In the genomic region with DNA sequence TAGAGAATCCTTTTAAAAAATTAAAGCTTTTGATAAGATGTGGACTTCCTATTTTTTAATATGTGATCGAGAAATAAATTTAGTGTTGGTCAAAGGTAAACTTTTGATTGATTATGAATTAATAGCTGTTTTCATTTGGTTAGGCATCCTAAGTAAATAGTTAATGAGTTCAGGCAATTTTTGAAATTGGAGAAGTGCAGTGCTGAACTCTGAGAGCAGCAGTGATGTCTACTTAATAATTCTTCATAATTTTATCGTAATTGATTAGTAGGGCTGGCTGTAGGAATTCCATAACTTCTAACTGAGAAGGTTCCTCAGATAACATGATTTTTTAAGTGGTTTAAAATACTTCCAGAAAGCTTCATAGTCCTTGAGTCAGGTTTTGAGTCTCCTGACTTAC, we compare ENCODE assay signal across 9 cellular contexts. TPM values are rescaled to one million over a fixed set of nuclear protein-coding genes. Genes with fewer than 3 reads are reported as not detected.
DNase-seq lines count a peak whose midpoint lies in the region; ATAC-seq and TF ChIP-seq lines count a peak whose summit lies in the region.
"Had no signal": no experiment of that assay in that cellular context is flagged by ENCODE, and none has a peak within 500 bp of the region (broad histone marks: within the 10 kb centered on the region; RNA-seq: fewer than 3 reads in every experiment).

No MANE protein-coding gene starts in this region.

- peaks cover 19 to 26% (median 20%) of the 10 kb centered on the region in 3 donors for H3K4me1 Mint-ChIP-seq in IgD-negative memory B cell
- H3K4me1 Mint-ChIP-seq in nephron progenitor cell: peaks cover 39% of the 10 kb centered on the region

- H3K4me1 ChIP-seq in ES-I3 (ENCODE audit: insufficient read depth, low read length) (peaks cover 15% of the 10 kb centered on the region; the same call in 1 of the 2 replicates), spleen (peaks cover 7 to 47% (median 28%) of the 10 kb centered on the region in 6 donors)

- DNase-seq in astrocyte of the spinal cord (ENCODE audit: low read depth, low spot score) (no peak), nephron progenitor cell (no peak), spleen (no peak), NCI-H1105 (lab: John Stamatoyannopoulos, UW) (no peak), islet precursor cell (no peak)
- DNase-seq: sigmoid colon had no signal

- TF ChIP-seq CTCF in astrocyte of the spinal cord (IDR thresholded peaks at IDR 0.05; ENCODE audit: low read depth, low read length) (no peak), nephron progenitor cell (IDR thresholded peaks at IDR 0.05) (no peak), spleen (IDR thresholded peaks at IDR 0.05 in 8 of 11, conservative IDR thresholded peaks at IDR 0.05 in 3 of 11) (no peak)

- H3K27me3 Mint-ChIP-seq in IgD-negative memory B cell: no peaks in the 10 kb centered on the region
- peaks cover 4% of the 10 kb centered on the region for H3K27me3 Mint-ChIP-seq in nephron progenitor cell (ENCODE audit: low read depth, poor library complexity)

- WGBS in spleen, 5 donors: 53 to 71% (median 63%) methylated on average over 2 of the region's 2 CpGs

- in situ Hi-C loops in astrocyte of the spinal cord (cut with HindIII; ENCODE audit: low sequenced_read_pairs): no loop called here

- H3K27ac Mint-ChIP-seq in IgD-negative memory B cell: peak overlapping the region in 2 of 3 donors; percentile 37 to 41
- no peak overlapping the region for H3K27ac Mint-ChIP-seq in nephron progenitor cell

- intact Hi-C loops in spleen (cut with DNase I; ENCODE audit: low total_unique reads): loop anchor here (10.0 kb wide), 1 partner anchor 399 kb away; no protein-coding TSS in a partner anchor

- H3K9me3 Mint-ChIP-seq in IgD-negative memory B cell (no peaks in the 10 kb centered on the region), nephron progenitor cell (no peaks in the 10 kb centered on the region)

- peak overlapping the region; percentile 92 for H3K9ac ChIP-seq in ES-I3 (ENCODE audit: low read depth, low read length)

- no peak for ATAC-seq in HG02870 (IDR thresholded peaks at IDR 0.05; ENCODE audit: unreplicated experiment)

- peak overlapping the region in 1 of 8 donors; percentile 36 for H3K27ac ChIP-seq in spleen

- H3K36me3 ChIP-seq in ES-I3 (ENCODE audit: insufficient read depth, low read length): no peaks in the 10 kb centered on the region
- H3K36me3 ChIP-seq in spleen: no peaks in the 10 kb centered on the region
- H3K36me3 ChIP-seq: sigmoid colon had no signal

- no peak for TF ChIP-seq POLR2A in spleen (IDR thresholded peaks at IDR 0.05)

- H3K27me3 ChIP-seq in spleen (replicated peaks in 1 of 7): no peaks in the 10 kb centered on the region
- H3K27me3 ChIP-seq: sigmoid colon had no signal

- peak overlapping the region; percentile 57 for H3K4me3 ChIP-seq in astrocyte of the spinal cord (ENCODE audit: low read depth, low read length)
- H3K4me3 ChIP-seq in spleen: peak overlapping the region in 2 of 8 donors; percentile 94 to 97

- H3K4me3 Mint-ChIP-seq in IgD-negative memory B cell: peak overlapping the region; percentile 88 to 98 (median 95)
- H3K4me3 Mint-ChIP-seq in nephron progenitor cell: peak overlapping the region; percentile 93

- H3K9me3 ChIP-seq in ES-I3 (ENCODE audit: control insufficient read depth, insufficient read depth, low read length): no peaks in the 10 kb centered on the region
- H3K9me3 ChIP-seq in spleen: no peaks in the 10 kb centered on the region
- H3K9me3 ChIP-seq: sigmoid colon had no signal

- H3K36me3 Mint-ChIP-seq in IgD-negative memory B cell (peaks cover 1% of the 10 kb centered on the region), nephron progenitor cell (ENCODE audit: low read depth) (peaks cover 5% of the 10 kb centered on the region)

RNA-seq across cellular contexts. Expression of a gene that starts 1.5 kb away (rescaled TPM):
- polyA plus RNA-seq in IgD-negative memory B cell (not detected), spleen (10 to 100 TPM in 1 of 3 donors, 1 to 10 TPM in 2; 1.2 to 10.9 (median 3.2) TPM)
- 1 to 10 TPM in 5 of 7 donors, under 1 TPM in 2; 0.76 to 4.9 (median 1.8) TPM for total RNA-seq in spleen
